29 cellular contexts compared by ENCODE assay signal in genomic region chr9:3008091-3008490, GRCh38.
DNase-seq lines count a peak whose midpoint lies in the region; ATAC-seq and TF ChIP-seq lines count a peak whose summit lies in the region.
"Had no signal": no experiment of that assay in that cellular context is flagged by ENCODE, and none has a peak within 500 bp of the region (broad histone marks: within the 10 kb centered on the region; RNA-seq: fewer than 3 reads in every experiment).

No MANE protein-coding gene starts in this region.

- no peaks in the 10 kb centered on the region for H3K4me1 ChIP-seq in foreskin keratinocyte
- H3K4me1 ChIP-seq: Peyer's patch, SJCRH30 had no signal

- DNase-seq in EL (peak; percentile 12), H7 (peak; percentile 23), NCI-H69 (lab: John Stamatoyannopoulos, UW) (peak; percentile 63), foreskin keratinocyte (no peak), Right ventricle myocardium inferior (ENCODE audit: missing footprints) (no peak)
- DNase-seq: activated CD4-positive, alpha-beta memory T cell treated with anti-CD3 and anti-CD28 coated beads for 36 hours; activated CD4-positive, CD25-positive, alpha-beta regulatory T cell treated with anti-CD3 and anti-CD28 coated beads, Interleukin-2, amount 50 U/mL, for 72 hours; anterior cingulate cortex; caudate nucleus; COR-L47; DMS79; foreskin melanocyte; immature natural killer cell; mesenchymal stem cell; NCI-H1417; NCI-H2081 treated with DMSO at 0.1 percent for 48 hours; NCI-H446 treated with DMSO at 0.1 percent for 48 hours; Peyer's patch; SJCRH30; stimulated activated CD4-positive, alpha-beta T cell treated with anti-CD3 and anti-CD28 coated beads, Interleukin-15, amount 100 ng/mL, for 24 hours; stimulated activated naive CD4-positive, alpha-beta T cell treated with Interleukin-2 at 50 U/mL for 16 hours; T-helper 1 cell had no signal

- TF ChIP-seq CTCF in foreskin keratinocyte (conservative IDR thresholded peaks at IDR 0.05): peak; percentile 16

- no peak overlapping the region for H3K27ac ChIP-seq in foreskin keratinocyte
- H3K27ac ChIP-seq: BLaER1 treated with 17β-estradiol and CSF1 and Interleukin-3, amounts not matched to agents 10 nM and 100 nM; esophagus muscularis mucosa; neutrophil; Peyer's patch; SJCRH30 had no signal

- H3K27me3 ChIP-seq in H7 (ENCODE audit: control insufficient read depth, insufficient read depth, low read length) (no peaks in the 10 kb centered on the region), foreskin keratinocyte (no peaks in the 10 kb centered on the region)
- H3K27me3 ChIP-seq: BLaER1 treated with 17β-estradiol and CSF1 and Interleukin-3, amounts not matched to agents 10 nM and 100 nM; esophagus muscularis mucosa; neutrophil; Peyer's patch; SJCRH30 had no signal

- no peak for ATAC-seq in foreskin keratinocyte
- ATAC-seq in Right ventricle myocardium inferior: no peak
- no peak for ATAC-seq in GM21515 (IDR thresholded peaks at IDR 0.05; ENCODE audit: unreplicated experiment)
- no peak for ATAC-seq in GM18517 (IDR thresholded peaks at IDR 0.05; ENCODE audit: unreplicated experiment)
- ATAC-seq: activated naive CD4-positive, alpha-beta T cell treated with anti-CD3 and anti-CD28 coated beads, Interleukin-2, amount 50 U/mL, for 72 hours; activated T-helper 17 cell treated with anti-CD3 and anti-CD28 coated beads, Interleukin-2, amount 50 U/mL, for 72 hours had no signal

- no peak overlapping the region for H3K4me3 ChIP-seq in H7 (ENCODE audit: insufficient read depth, low read depth, low read length)
- H3K4me3 ChIP-seq: BLaER1 treated with 17β-estradiol and CSF1 and Interleukin-3, amounts not matched to agents 10 nM and 100 nM; esophagus muscularis mucosa; Peyer's patch; SJCRH30 had no signal

- no peaks in the 10 kb centered on the region for H3K36me3 ChIP-seq in H7 (replicated peaks; ENCODE audit: control insufficient read depth, insufficient read depth, low read length)
- H3K36me3 ChIP-seq: BLaER1 treated with 17β-estradiol and CSF1 and Interleukin-3, amounts not matched to agents 10 nM and 100 nM; esophagus muscularis mucosa; neutrophil; Peyer's patch; SJCRH30 had no signal

- intact Hi-C loops in Right ventricle myocardium inferior (cut with DNase I): no loop called here

Comparison
In these comparisons a context has a peak if more than half of its experiments do, and no peak if none do; other contexts are left out.
1. DNase-seq: peak in EL (single experiment), H7 (single experiment) and NCI-H69 (single experiment); none in foreskin keratinocyte (0 of 2) and Right ventricle myocardium inferior (single experiment).